In the genomic region with DNA sequence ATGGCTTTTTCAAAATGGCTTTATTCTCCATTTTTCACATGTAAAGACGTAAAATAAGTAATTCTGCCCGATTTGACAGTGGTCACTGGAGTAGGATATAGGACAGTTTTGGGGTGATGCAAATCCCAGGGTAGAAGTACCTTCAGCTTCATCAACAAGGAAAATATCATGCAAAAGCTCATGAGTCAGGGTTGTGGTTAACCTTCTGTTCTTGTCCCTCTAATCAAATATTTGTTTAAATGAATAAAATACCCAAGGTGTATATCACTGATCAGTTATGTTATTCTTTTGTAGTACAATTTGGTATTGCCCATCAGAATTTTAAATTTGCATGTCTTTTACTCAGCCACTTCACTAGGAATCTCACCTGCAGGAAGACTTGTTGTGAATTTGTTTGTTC, we compare ENCODE assay signal across 19 cellular contexts. TPM values are rescaled to one million over a fixed set of nuclear protein-coding genes. Genes with fewer than 3 reads are reported as not detected.
"Had no signal": no experiment of that assay in that cellular context is flagged by ENCODE, and none has a peak within 500 bp of the region (broad histone marks: within the 10 kb centered on the region; RNA-seq: fewer than 3 reads in every experiment).

No MANE protein-coding gene starts in this region.

- DNase-seq: activated CD4-positive, alpha-beta T cell treated with anti-CD3 and anti-CD28 coated beads for 4 hours; activated CD8-positive, alpha-beta memory T cell treated with anti-CD3 and anti-CD28 coated beads, Interleukin-2, amount 50 U/mL, for 4 hours; activated CD8-positive, alpha-beta T cell treated with anti-CD3 and anti-CD28 coated beads for 36 hours; activated gamma-delta T cell treated with Interleukin-2 at 50 U/mL for 16 hours; activated naive CD4-positive, alpha-beta T cell treated with anti-CD3 and anti-CD28 coated beads, Interleukin-2, amount 10 ng/mL, durations not matched to agents 7 days and 5 days; activated naive CD8-positive, alpha-beta T cell treated with anti-CD3 and anti-CD28 coated beads for 36 hours; activated T-cell treated with anti-CD3 and anti-CD28 coated beads, Interleukin-2, amount 50 U/mL, for 72 hours; caudate nucleus; KG1; MG63; NCI-H1930; NCI-H2171 treated with DMSO at 0.1 percent for 48 hours; NCI-H510A treated with DMSO at 0.1 percent for 48 hours; Peyer's patch; SHP77 had no signal

- ATAC-seq: activated CD4-positive, CD25-positive, alpha-beta regulatory T cell treated with anti-CD3 and anti-CD28 coated beads, Interleukin-2, amount 50 U/mL, for 24 hours; activated CD8-positive, alpha-beta T cell treated with anti-CD3 and anti-CD28 coated beads for 36 hours; activated T-cell treated with anti-CD3 and anti-CD28 coated beads, Interleukin-2, amount 50 U/mL, for 72 hours had no signal

- H3K4me1 ChIP-seq: Peyer's patch, SJSA1 had no signal

- H3K4me3 ChIP-seq: MG63, Peyer's patch, SJSA1 had no signal

- H3K36me3 ChIP-seq: Peyer's patch had no signal

- H3K27ac ChIP-seq: Peyer's patch, RWPE1, SJSA1 had no signal

- H3K27me3 ChIP-seq: MG63, Peyer's patch, SJSA1 had no signal

- H3K9me3 ChIP-seq: Peyer's patch, SJSA1 had no signal

RNA-seq across cellular contexts. Expression of a gene that starts 40.0 kb away (rescaled TPM):
- total RNA-seq: activated CD8-positive, alpha-beta T cell treated with anti-CD3 and anti-CD28 coated beads for 36 hours; activated naive CD8-positive, alpha-beta T cell treated with anti-CD3 and anti-CD28 coated beads for 36 hours; activated T-cell treated with anti-CD3 and anti-CD28 coated beads, Interleukin-2, amount 50 U/mL, for 72 hours; activated T-helper 2 cell treated with anti-CD3 and anti-CD28 coated beads, Interferon-gamma antibody, Interleukin-2, Interleukin-4, amounts not matched to agents 10 μg/mL and 5 μg/mL and 100 μg/mL, durations not matched to agents 14 hours and 24 hours and 36 hours had no signal
